In the genomic region with DNA sequence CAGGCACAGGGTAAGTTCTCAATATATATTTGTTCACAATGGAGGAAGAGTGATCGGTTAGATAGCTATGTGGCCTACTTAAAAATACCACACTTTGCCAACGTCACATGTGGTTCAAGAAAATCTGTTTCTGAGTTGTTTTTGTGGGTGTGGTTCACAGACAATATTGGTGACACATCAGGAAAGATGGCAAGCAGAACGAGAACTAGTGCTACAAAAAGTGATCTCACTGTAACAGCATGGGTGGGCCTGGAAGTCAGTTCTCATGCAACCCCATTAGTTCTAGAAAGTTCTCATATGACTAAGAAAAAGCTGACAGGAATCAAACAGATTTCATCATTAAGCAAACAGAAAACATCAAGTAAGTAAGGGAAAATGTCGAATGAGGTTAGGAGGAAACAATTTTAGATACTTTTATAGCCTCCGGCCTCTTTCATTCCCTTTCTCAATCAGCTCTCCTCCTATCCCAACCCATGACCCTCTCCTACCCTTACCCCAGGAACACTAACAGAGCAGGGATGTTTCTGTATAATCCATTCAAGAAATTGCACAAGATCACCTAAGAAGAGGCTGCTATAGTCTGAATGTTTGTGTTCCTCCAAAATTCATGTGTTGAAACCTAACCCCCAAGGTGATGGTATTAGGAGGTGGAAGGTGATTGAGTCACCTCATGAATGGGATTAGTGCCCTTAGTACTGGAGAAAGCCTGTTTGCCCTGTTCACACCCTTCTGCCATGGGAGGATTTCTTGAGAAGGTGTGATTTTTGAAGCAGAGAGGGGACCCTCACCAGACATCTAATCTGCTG, we compare ENCODE assay signal across 9 cellular contexts. TPM values are rescaled to one million over a fixed set of nuclear protein-coding genes. Genes with fewer than 3 reads are reported as not detected.
A peak's percentile ranks its signal among the peaks of the same experiment; 100 is the strongest.
DNase-seq lines count a peak whose midpoint lies in the region; ATAC-seq and TF ChIP-seq lines count a peak whose summit lies in the region.
"Had no signal": no experiment of that assay in that cellular context is flagged by ENCODE, and none has a peak within 500 bp of the region (broad histone marks: within the 10 kb centered on the region; RNA-seq: fewer than 3 reads in every experiment).

No MANE protein-coding gene starts in this region.

- H3K27me3 Mint-ChIP-seq in CD8-positive, alpha-beta memory T cell, result peaks cover 9 to 41% of the 10 kb centered on the region in 2 donors
- peaks cover 20 to 61% of the 10 kb centered on the region in 2 donors for H3K27me3 Mint-ChIP-seq in natural killer cell (ENCODE audit: low read depth in 2 of 2)

- intact Hi-C loops in PC-9 (cut with micrococcal nuclease; ENCODE audit: unreplicated experiment), result loop anchor here (2.0 to 10.0 kb wide), 3 partner anchors 17 to 389 kb away; partner anchors contain the start of gene ELK3
- intact Hi-C loops in natural killer cell (cut with micrococcal nuclease), result no loop called here

- no peaks in the 10 kb centered on the region for H3K27me3 ChIP-seq in CD8-positive, alpha-beta memory T cell (ENCODE audit: insufficient read depth, low read length, poor library complexity, severe bottlenecking)
- no peaks in the 10 kb centered on the region for H3K27me3 ChIP-seq in PC-9 (ENCODE audit: insufficient read depth, low read depth)

- peak overlapping the region; percentile 76 for H3K4me2 ChIP-seq in PC-9

- peak overlapping the region in 4 of 7 donors; percentile 10 to 38 (median 23) for H3K4me3 Mint-ChIP-seq in CD8-positive, alpha-beta memory T cell
- no peak overlapping the region for H3K4me3 Mint-ChIP-seq in natural killer cell

- CTCF ChIA-PET in CD8-positive, alpha-beta memory T cell (lab: Charles Lee), result no interaction called here
- CTCF ChIA-PET in PC-9 (lab: Charles Lee), result interaction anchor here (1.2 kb wide), 1 partner anchor 231 kb away, joined by 3 read pairs; no protein-coding TSS in a partner anchor

- peaks cover 61% of the 10 kb centered on the region for H3F3A ChIP-seq in PC-9 (ENCODE audit: insufficient read depth, low read depth)

- peak; percentile 37 to 58 (median 54) for ATAC-seq in natural killer cell
- ATAC-seq in HG02938 (IDR thresholded peaks at IDR 0.05; ENCODE audit: unreplicated experiment), result no peak
- ATAC-seq in HG03135 (IDR thresholded peaks at IDR 0.05; ENCODE audit: unreplicated experiment), result no peak
- no peak for ATAC-seq in left lobe of liver

- POLR2A ChIA-PET in CD8-positive, alpha-beta memory T cell (lab: Charles Lee), result no interaction called here
- POLR2A ChIA-PET in PC-9 (lab: Charles Lee; ENCODE audit: unreplicated experiment), result interaction anchor here (0.5 to 1.6 kb wide), 7 partner anchors 9 to 455 kb away, joined by 3 to 12 read pairs (median 5); no protein-coding TSS in a partner anchor

- no peaks in the 10 kb centered on the region for H3K36me3 ChIP-seq in CD8-positive, alpha-beta memory T cell (ENCODE audit: insufficient read depth, low read length)
- H3K36me3 ChIP-seq in PC-9 (ENCODE audit: low read depth), result no peaks in the 10 kb centered on the region; the same call in 1 of the 2 replicates

- H3K36me3 Mint-ChIP-seq in CD8-positive, alpha-beta memory T cell, result no peaks in the 10 kb centered on the region
- no peaks in the 10 kb centered on the region for H3K36me3 Mint-ChIP-seq in natural killer cell

- no peaks in the 10 kb centered on the region for H3K4me1 ChIP-seq in CD8-positive, alpha-beta memory T cell (ENCODE audit: insufficient read depth, low read length)
- peaks cover 95% of the 10 kb centered on the region for H3K4me1 ChIP-seq in PC-9 (replicated peaks; ENCODE audit: insufficient read depth)

- no peak overlapping the region for H3K4me3 ChIP-seq in CD8-positive, alpha-beta memory T cell (ENCODE audit: low read length)
- peak overlapping the region; percentile 11; the same call in 1 of the 2 replicates for H3K4me3 ChIP-seq in PC-9

- H3K9me3 Mint-ChIP-seq in CD8-positive, alpha-beta memory T cell, result no peaks in the 10 kb centered on the region
- no peaks in the 10 kb centered on the region for H3K9me3 Mint-ChIP-seq in natural killer cell

- no peaks in the 10 kb centered on the region for H4K20me1 ChIP-seq in PC-9 (ENCODE audit: insufficient read depth)

- TF ChIP-seq CTCF in PC-9 (conservative IDR thresholded peaks at IDR 0.05) (no peak), natural killer cell (IDR thresholded peaks at IDR 0.05) (no peak)

- no TSS peak for BruUV-seq in PC-9 (replicated peaks; lab: Mats Ljungman, UMichigan)

- H3K79me2 ChIP-seq in PC-9 (ENCODE audit: low read depth), result peaks cover 4% of the 10 kb centered on the region; the same call in 1 of the 2 replicates

- H3K9me2 ChIP-seq in PC-9 (ENCODE audit: insufficient read depth), result no peaks in the 10 kb centered on the region

- H3K4me1 Mint-ChIP-seq in CD8-positive, alpha-beta memory T cell, result peaks cover 9 to 13% (median 11%) of the 10 kb centered on the region in 3 donors
- peaks cover 0 to 10% of the 10 kb centered on the region in 2 donors for H3K4me1 Mint-ChIP-seq in natural killer cell

- H3K27ac Mint-ChIP-seq in CD8-positive, alpha-beta memory T cell, result peak overlapping the region; percentile 3 to 100 (median 86)
- no peak overlapping the region for H3K27ac Mint-ChIP-seq in natural killer cell

- H3K27ac ChIP-seq in CD8-positive, alpha-beta memory T cell (ENCODE audit: low read depth, low read length), result no peak overlapping the region
- H3K27ac ChIP-seq in PC-9 (peak overlapping the region; percentile 100), epithelial cell of prostate (peak overlapping the region; percentile 97)

- H3K9me3 ChIP-seq in CD8-positive, alpha-beta memory T cell (ENCODE audit: low read length), result no peaks in the 10 kb centered on the region
- peaks cover 3% of the 10 kb centered on the region; the same call in 1 of the 2 replicates for H3K9me3 ChIP-seq in PC-9 (ENCODE audit: insufficient read depth, low read depth)

- no peak overlapping the region for H2AFZ ChIP-seq in PC-9

- peak in 2 of 5 donors; percentile 11 to 58 for DNase-seq in CD8-positive, alpha-beta memory T cell
- DNase-seq in PC-9, result peak; percentile 61 to 100
- DNase-seq in epithelial cell of prostate (ENCODE audit: low read depth, low spot score), result peak; percentile 100
- no peak for DNase-seq in natural killer cell
- no peak for DNase-seq in left lobe of liver (ENCODE audit: low spot score)
- DNase-seq in germinal center (ENCODE audit: low spot score), result no peak
- DNase-seq: NCI-H526 treated with DMSO at 0.1 percent for 48 hours had no signal

RNA-seq across cellular contexts. Expression of gene NTN4, which starts 15.5 kb away (rescaled TPM):
- not detected for total RNA-seq in CD8-positive, alpha-beta memory T cell
- polyA plus RNA-seq in CD8-positive, alpha-beta memory T cell, result 4.2 TPM
- total RNA-seq in PC-9 (2021) (41.5 and 46.0 TPM in 2 replicates), natural killer cell (under 1 TPM in 1 of 3 donors, not detected in 2; 0.18 TPM), left lobe of liver (20.7 TPM)

RNA-seq across cellular contexts. Expression of gene SNRPF, which starts 52.7 kb away (rescaled TPM):
- total RNA-seq in CD8-positive, alpha-beta memory T cell, result 10 to 100 TPM; 45.4 to 49.2 TPM
- polyA plus RNA-seq in CD8-positive, alpha-beta memory T cell, result 51.0 TPM
- total RNA-seq in PC-9 (2021) (31.1 and 50.3 TPM in 2 replicates), natural killer cell (10 to 100 TPM; 22.7 to 25.3 (median 24.5) TPM), left lobe of liver (8.5 TPM)

Comparison
In these comparisons a context has a peak if more than half of its experiments do, and no peak if none do; other contexts are left out.
1. DNase-seq: peak in PC-9 (2 of 2) and epithelial cell of prostate (single experiment); none in natural killer cell (single experiment), left lobe of liver (single experiment) and germinal center (single experiment).
2. H3K27ac Mint-ChIP-seq: peak in CD8-positive, alpha-beta memory T cell (8 of 8); none in natural killer cell (0 of 2).
3. ATAC-seq: peak in natural killer cell (3 of 3); none in HG02938 (single experiment), HG03135 (single experiment) and left lobe of liver (single experiment).
4. RNA of gene NTN4, which starts 15.5 kb away (total RNA-seq): 41.5 to 46.0 TPM in PC-9 and 20.7 TPM in left lobe of liver (single experiment); not detected in CD8-positive, alpha-beta memory T cell and 0.18 TPM in natural killer cell; every median in the first group is over 10 times any median in the second.